In the genomic region with DNA sequence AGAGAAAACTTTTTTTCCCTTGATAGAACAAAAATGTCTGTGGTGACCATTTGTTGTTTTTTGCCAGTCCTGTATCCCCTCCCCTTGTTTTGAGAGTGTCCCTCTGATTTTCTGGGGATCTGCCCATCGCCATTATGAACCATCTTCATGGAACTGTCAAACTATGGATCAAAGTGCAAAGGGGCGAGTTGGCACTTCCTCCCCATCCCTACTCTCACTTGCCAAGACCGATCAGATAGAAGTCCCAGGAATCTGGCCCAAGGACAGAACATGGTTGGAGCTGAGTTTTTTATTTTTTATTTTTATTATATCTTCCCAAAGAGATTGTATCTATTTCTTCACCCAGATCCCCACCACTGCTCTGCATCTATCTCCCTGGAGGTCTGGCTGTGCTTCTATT, we compare ENCODE assay signal across 30 cellular contexts.
"Had no signal": no experiment of that assay in that cellular context is flagged by ENCODE, and none has a peak within 500 bp of the region (broad histone marks: within the 10 kb centered on the region; RNA-seq: fewer than 3 reads in every experiment).

No MANE protein-coding gene starts in this region.

- H3K4me1 Mint-ChIP-seq: T-cell, T-helper 17 cell had no signal

- H3K36me3 ChIP-seq: adrenal gland, breast epithelium, MG63, Peyer's patch, SJSA1, WERI-Rb-1 had no signal

- ATAC-seq: activated CD8-positive, alpha-beta T cell treated with anti-CD3 and anti-CD28 coated beads, Interleukin-2, amount 10 ng/mL, durations not matched to agents 7 days and 5 days; body of pancreas; T-cell; T-helper 17 cell had no signal

- H3K9me2 ChIP-seq: SK-N-SH had no signal

- H3K27me3 ChIP-seq: adrenal gland, body of pancreas, breast epithelium, MG63, Peyer's patch, SJSA1 had no signal

- H3K27me3 Mint-ChIP-seq: T-cell, T-helper 17 cell had no signal

- H3K9me3 ChIP-seq: adrenal gland, body of pancreas, MG63, Peyer's patch, SJSA1, SK-N-SH had no signal

- H3K9me3 Mint-ChIP-seq: T-cell had no signal

- H3K4me2 ChIP-seq: SK-N-SH had no signal

- DNase-seq: activated CD4-positive, alpha-beta T cell treated with anti-CD3 and anti-CD28 coated beads for 1 hour; activated CD4-positive, alpha-beta T cell treated with anti-CD3 and anti-CD28 coated beads for 48 hours; activated CD8-positive, alpha-beta T cell treated with anti-CD3 and anti-CD28 coated beads, Interleukin-2, amount 10 ng/mL, durations not matched to agents 7 days and 5 days; activated gamma-delta T cell treated with Interleukin-2 at 50 U/mL for 16 hours; activated naive CD4-positive, alpha-beta T cell treated with anti-CD3 and anti-CD28 coated beads for 36 hours; adrenal gland; body of pancreas; caudate nucleus; Kasumi-1; KG1; MG63; NCI-H1048; NCI-H1105 treated with DMSO at 0.1 percent for 48 hours; NCI-H1436; NCI-H1694; NCI-H1930; NCI-H2081 treated with DMSO at 0.1 percent for 48 hours; NCI-H345; NCI-H524 treated with DMSO at 0.1 percent for 48 hours; Peyer's patch; RPMI8226; SHP77 treated with DMSO at 0.1 percent for 48 hours; SK-N-SH; T-cell; T-helper 17 cell; T1000; WERI-Rb-1 had no signal

- H3K27ac Mint-ChIP-seq: activated CD8-positive, alpha-beta T cell treated with anti-CD3 and anti-CD28 coated beads, Interleukin-2, amount 10 ng/mL, durations not matched to agents 7 days and 5 days; activated naive CD4-positive, alpha-beta T cell treated with anti-CD3 and anti-CD28 coated beads for 36 hours; activated naive CD4-positive, alpha-beta T cell treated with anti-CD3 and anti-CD28 coated beads, Interleukin-2, amount 50 U/mL, for 72 hours; T-cell; T-helper 17 cell had no signal

- H3K4me1 ChIP-seq: adrenal gland, body of pancreas, breast epithelium, Peyer's patch, SJSA1 had no signal

- H3K4me3 Mint-ChIP-seq: activated CD8-positive, alpha-beta T cell treated with anti-CD3 and anti-CD28 coated beads, Interleukin-2, amount 10 ng/mL, durations not matched to agents 7 days and 5 days; activated naive CD4-positive, alpha-beta T cell treated with anti-CD3 and anti-CD28 coated beads for 36 hours; T-cell; T-helper 17 cell had no signal

- H3K36me3 Mint-ChIP-seq: T-cell had no signal

- H3K9ac ChIP-seq: SK-N-SH had no signal

- H3K4me3 ChIP-seq: adrenal gland, body of pancreas, breast epithelium, MG63, Peyer's patch, SJSA1 had no signal

- H3K27ac ChIP-seq: adrenal gland, body of pancreas, breast epithelium, Peyer's patch, SJSA1, WERI-Rb-1 had no signal
